Comparison of ENCODE assay signal across 2 cellular contexts in the genomic region with DNA sequence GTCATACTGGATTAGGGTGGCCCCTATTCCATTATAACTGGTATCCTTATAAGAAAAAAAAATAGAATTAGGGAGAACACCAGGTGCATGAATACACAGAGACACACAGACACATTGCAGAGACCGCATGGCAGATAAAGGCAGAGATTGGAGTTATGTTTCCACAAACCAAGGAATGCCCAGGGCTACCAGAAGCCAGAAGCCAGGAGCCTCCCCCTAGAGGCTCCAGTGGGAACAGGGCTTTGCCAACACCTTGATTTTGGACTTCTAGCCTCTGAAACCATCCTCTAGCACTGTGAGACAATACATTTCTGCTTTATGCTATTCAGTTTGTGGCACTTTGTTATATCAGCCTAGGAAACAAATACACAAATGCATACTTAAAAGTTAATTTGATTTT.
TF ChIP-seq lines count a peak whose summit lies in the region.

No MANE protein-coding gene starts in this region.

TF ChIP-seq in IMR-90, 13 proteins besides CTCF, POLR2A, EP300 and RAD21:
- TF ChIP-seq CEBPB (IDR thresholded peaks at IDR 0.05; ENCODE audit: low read depth, low read length): no peak
- TF ChIP-seq CHD1 (IDR thresholded peaks at IDR 0.05; ENCODE audit: low read depth, low read length): no peak
- TF ChIP-seq MAZ (IDR thresholded peaks at IDR 0.05; ENCODE audit: borderline replicate concordance, low read depth, low read length): no peak
- no peak for TF ChIP-seq RCOR1 (IDR thresholded peaks at IDR 0.05; ENCODE audit: insufficient replicate concordance, low read length)
- no peak for TF ChIP-seq BHLHE40 (IDR thresholded peaks at IDR 0.05; ENCODE audit: low read depth, low read length)
- no peak for TF ChIP-seq RFX5 (IDR thresholded peaks at IDR 0.05; ENCODE audit: low read depth, low read length)
- TF ChIP-seq, protein P1, sequence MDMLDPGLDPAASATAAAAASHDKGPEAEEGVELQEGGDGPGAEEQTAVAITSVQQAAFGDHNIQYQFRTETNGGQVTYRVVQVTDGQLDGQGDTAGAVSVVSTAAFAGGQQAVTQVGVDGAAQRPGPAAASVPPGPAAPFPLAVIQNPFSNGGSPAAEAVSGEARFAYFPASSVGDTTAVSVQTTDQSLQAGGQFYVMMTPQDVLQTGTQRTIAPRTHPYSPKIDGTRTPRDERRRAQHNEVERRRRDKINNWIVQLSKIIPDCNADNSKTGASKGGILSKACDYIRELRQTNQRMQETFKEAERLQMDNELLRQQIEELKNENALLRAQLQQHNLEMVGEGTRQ (IDR thresholded peaks at IDR 0.05; ENCODE audit: low read depth, low read length): no peak
- no peak for TF ChIP-seq FOS (IDR thresholded peaks at IDR 0.05; ENCODE audit: low read depth, low read length)
- TF ChIP-seq MXI1 (IDR thresholded peaks at IDR 0.05; ENCODE audit: borderline replicate concordance, low read depth, low read length): no peak
- no peak for TF ChIP-seq MAFK (IDR thresholded peaks at IDR 0.05; ENCODE audit: low read depth, low read length)
- TF ChIP-seq, protein P2, sequence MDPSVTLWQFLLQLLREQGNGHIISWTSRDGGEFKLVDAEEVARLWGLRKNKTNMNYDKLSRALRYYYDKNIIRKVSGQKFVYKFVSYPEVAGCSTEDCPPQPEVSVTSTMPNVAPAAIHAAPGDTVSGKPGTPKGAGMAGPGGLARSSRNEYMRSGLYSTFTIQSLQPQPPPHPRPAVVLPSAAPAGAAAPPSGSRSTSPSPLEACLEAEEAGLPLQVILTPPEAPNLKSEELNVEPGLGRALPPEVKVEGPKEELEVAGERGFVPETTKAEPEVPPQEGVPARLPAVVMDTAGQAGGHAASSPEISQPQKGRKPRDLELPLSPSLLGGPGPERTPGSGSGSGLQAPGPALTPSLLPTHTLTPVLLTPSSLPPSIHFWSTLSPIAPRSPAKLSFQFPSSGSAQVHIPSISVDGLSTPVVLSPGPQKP (IDR thresholded peaks at IDR 0.05; ENCODE audit: borderline replicate concordance, low read depth, low read length): no peak
- no peak for TF ChIP-seq NFE2L2 (IDR thresholded peaks at IDR 0.05; ENCODE audit: low read depth, low read length)
- TF ChIP-seq SMC3 (IDR thresholded peaks at IDR 0.05; ENCODE audit: low read depth, low read length): no peak

TF ChIP-seq in GM12878, 131 proteins besides CTCF, POLR2A, EP300 and RAD21:
- TF ChIP-seq MYC (IDR thresholded peaks at IDR 0.05; ENCODE audit: insufficient read depth, insufficient read length, insufficient replicate concordance, low read length, severe bottlenecking): no peak
- TF ChIP-seq ZBTB40 (IDR thresholded peaks at IDR 0.05; ENCODE audit: borderline replicate concordance): no peak
- TF ChIP-seq MYB (IDR thresholded peaks at IDR 0.05; ENCODE audit: borderline replicate concordance, low read depth, low read length): no peak
- TF ChIP-seq RFX5 (IDR thresholded peaks at IDR 0.05; ENCODE audit: low read depth, low read length): no peak
- no peak for TF ChIP-seq KDM1A (IDR thresholded peaks at IDR 0.05; ENCODE audit: borderline replicate concordance)
- TF ChIP-seq, protein P3, sequence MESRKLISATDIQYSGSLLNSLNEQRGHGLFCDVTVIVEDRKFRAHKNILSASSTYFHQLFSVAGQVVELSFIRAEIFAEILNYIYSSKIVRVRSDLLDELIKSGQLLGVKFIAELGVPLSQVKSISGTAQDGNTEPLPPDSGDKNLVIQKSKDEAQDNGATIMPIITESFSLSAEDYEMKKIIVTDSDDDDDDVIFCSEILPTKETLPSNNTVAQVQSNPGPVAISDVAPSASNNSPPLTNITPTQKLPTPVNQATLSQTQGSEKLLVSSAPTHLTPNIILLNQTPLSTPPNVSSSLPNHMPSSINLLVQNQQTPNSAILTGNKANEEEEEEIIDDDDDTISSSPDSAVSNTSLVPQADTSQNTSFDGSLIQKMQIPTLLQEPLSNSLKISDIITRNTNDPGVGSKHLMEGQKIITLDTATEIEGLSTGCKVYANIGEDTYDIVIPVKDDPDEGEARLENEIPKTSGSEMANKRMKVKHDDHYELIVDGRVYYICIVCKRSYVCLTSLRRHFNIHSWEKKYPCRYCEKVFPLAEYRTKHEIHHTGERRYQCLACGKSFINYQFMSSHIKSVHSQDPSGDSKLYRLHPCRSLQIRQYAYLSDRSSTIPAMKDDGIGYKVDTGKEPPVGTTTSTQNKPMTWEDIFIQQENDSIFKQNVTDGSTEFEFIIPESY (IDR thresholded peaks at IDR 0.05): no peak
- TF ChIP-seq, protein P4, sequence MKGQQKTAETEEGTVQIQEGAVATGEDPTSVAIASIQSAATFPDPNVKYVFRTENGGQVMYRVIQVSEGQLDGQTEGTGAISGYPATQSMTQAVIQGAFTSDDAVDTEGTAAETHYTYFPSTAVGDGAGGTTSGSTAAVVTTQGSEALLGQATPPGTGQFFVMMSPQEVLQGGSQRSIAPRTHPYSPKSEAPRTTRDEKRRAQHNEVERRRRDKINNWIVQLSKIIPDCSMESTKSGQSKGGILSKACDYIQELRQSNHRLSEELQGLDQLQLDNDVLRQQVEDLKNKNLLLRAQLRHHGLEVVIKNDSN (IDR thresholded peaks at IDR 0.05; ENCODE audit: borderline replicate concordance, extremely low read length, insufficient read depth, low read depth, low read length): no peak
- TF ChIP-seq, protein P5, sequence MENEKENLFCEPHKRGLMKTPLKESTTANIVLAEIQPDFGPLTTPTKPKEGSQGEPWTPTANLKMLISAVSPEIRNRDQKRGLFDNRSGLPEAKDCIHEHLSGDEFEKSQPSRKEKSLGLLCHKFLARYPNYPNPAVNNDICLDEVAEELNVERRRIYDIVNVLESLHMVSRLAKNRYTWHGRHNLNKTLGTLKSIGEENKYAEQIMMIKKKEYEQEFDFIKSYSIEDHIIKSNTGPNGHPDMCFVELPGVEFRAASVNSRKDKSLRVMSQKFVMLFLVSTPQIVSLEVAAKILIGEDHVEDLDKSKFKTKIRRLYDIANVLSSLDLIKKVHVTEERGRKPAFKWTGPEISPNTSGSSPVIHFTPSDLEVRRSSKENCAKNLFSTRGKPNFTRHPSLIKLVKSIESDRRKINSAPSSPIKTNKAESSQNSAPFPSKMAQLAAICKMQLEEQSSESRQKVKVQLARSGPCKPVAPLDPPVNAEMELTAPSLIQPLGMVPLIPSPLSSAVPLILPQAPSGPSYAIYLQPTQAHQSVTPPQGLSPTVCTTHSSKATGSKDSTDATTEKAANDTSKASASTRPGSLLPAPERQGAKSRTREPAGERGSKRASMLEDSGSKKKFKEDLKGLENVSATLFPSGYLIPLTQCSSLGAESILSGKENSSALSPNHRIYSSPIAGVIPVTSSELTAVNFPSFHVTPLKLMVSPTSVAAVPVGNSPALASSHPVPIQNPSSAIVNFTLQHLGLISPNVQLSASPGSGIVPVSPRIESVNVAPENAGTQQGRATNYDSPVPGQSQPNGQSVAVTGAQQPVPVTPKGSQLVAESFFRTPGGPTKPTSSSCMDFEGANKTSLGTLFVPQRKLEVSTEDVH (IDR thresholded peaks at IDR 0.05; ENCODE audit: low read depth, partially characterized antibody): no peak
- no peak for TF ChIP-seq BACH1 (IDR thresholded peaks at IDR 0.05; ENCODE audit: borderline replicate concordance)
- TF ChIP-seq, protein P6, sequence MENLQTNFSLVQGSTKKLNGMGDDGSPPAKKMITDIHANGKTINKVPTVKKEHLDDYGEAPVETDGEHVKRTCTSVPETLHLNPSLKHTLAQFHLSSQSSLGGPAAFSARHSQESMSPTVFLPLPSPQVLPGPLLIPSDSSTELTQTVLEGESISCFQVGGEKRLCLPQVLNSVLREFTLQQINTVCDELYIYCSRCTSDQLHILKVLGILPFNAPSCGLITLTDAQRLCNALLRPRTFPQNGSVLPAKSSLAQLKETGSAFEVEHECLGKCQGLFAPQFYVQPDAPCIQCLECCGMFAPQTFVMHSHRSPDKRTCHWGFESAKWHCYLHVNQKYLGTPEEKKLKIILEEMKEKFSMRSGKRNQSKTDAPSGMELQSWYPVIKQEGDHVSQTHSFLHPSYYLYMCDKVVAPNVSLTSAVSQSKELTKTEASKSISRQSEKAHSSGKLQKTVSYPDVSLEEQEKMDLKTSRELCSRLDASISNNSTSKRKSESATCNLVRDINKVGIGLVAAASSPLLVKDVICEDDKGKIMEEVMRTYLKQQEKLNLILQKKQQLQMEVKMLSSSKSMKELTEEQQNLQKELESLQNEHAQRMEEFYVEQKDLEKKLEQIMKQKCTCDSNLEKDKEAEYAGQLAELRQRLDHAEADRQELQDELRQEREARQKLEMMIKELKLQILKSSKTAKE (IDR thresholded peaks at IDR 0.05; ENCODE audit: low read depth, poor library complexity, severe bottlenecking): no peak
- no peak for TF ChIP-seq WRNIP1 (IDR thresholded peaks at IDR 0.05; ENCODE audit: borderline replicate concordance, low read depth, low read length)
- no peak for TF ChIP-seq RAD51 (IDR thresholded peaks at IDR 0.05)
- TF ChIP-seq, protein P7, sequence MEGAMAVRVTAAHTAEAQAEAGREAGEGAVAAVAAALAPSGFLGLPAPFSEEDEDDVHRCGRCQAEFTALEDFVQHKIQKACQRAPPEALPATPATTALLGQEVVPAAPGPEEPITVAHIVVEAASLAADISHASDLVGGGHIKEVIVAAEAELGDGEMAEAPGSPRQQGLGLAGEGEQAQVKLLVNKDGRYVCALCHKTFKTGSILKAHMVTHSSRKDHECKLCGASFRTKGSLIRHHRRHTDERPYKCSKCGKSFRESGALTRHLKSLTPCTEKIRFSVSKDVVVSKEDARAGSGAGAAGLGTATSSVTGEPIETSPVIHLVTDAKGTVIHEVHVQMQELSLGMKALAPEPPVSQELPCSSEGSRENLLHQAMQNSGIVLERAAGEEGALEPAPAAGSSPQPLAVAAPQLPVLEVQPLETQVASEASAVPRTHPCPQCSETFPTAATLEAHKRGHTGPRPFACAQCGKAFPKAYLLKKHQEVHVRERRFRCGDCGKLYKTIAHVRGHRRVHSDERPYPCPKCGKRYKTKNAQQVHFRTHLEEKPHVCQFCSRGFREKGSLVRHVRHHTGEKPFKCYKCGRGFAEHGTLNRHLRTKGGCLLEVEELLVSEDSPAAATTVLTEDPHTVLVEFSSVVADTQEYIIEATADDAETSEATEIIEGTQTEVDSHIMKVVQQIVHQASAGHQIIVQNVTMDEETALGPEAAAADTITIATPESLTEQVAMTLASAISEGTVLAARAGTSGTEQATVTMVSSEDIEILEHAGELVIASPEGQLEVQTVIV (IDR thresholded peaks at IDR 0.05; ENCODE audit: borderline replicate concordance, partially characterized antibody): no peak
- no peak for TF ChIP-seq FOXM1 (IDR thresholded peaks at IDR 0.05; ENCODE audit: low read depth, low read length)
- TF ChIP-seq SMAD1 (IDR thresholded peaks at IDR 0.05; ENCODE audit: low read depth, partially characterized antibody): no peak
- TF ChIP-seq SREBF2 (IDR thresholded peaks at IDR 0.05; ENCODE audit: low read length): no peak
